Comparison of ENCODE assay signal across 1 cellular context in genomic region chr6:37499433-37500293, GRCh38.
TF ChIP-seq lines count a peak whose summit lies in the region.

Gene CCDC167 (minus strand): TSS chr6:37499893. CDS start chr6:37499863, 30 bp downstream.

TF ChIP-seq in HEK293, 187 proteins besides CTCF, POLR2A, EP300 and RAD21 (continued from another document):
- TF ChIP-seq YY2 (tag by site-specific recombination; IDR thresholded peaks at IDR 0.05) (peak; percentile 86), ZBTB17 (tag by site-specific recombination; IDR thresholded peaks at IDR 0.05) (peak; percentile 90), BCL11A (tag by site-specific recombination; IDR thresholded peaks at IDR 0.05; ENCODE audit: low read depth) (no peak), ZNF184 (tag by site-specific recombination; IDR thresholded peaks at IDR 0.05) (no peak), ZNF366 (tag by site-specific recombination; conservative IDR thresholded peaks at IDR 0.05) (peak; percentile 84), ZFP3 (tag by site-specific recombination; IDR thresholded peaks at IDR 0.05; ENCODE audit: low read depth) (no peak), GLI4 (tag by site-specific recombination; IDR thresholded peaks at IDR 0.05) (peak; percentile 99), ZNF623 (tag by site-specific recombination; IDR thresholded peaks at IDR 0.05) (no peak), GFI1B (tag by site-specific recombination; IDR thresholded peaks at IDR 0.05) (no peak), MYNN (tag by site-specific recombination; IDR thresholded peaks at IDR 0.05; ENCODE audit: borderline replicate concordance) (no peak), ZNF624 (tag by site-specific recombination; IDR thresholded peaks at IDR 0.05) (no peak), ZNF561 (tag by site-specific recombination; IDR thresholded peaks at IDR 0.05; ENCODE audit: borderline replicate concordance) (0 out of 2 replicates have a peak, but pooled peaks have one; percentile 52), ZNF501 (tag by site-specific recombination; IDR thresholded peaks at IDR 0.05) (no peak), RBAK (tag by site-specific recombination; IDR thresholded peaks at IDR 0.05) (no peak), ZNF76 (tag by site-specific recombination; IDR thresholded peaks at IDR 0.05; ENCODE audit: borderline replicate concordance, low read depth) (peak; percentile 70; the same call in 1 of the 2 replicates), ZNF335 (tag by site-specific recombination; conservative IDR thresholded peaks at IDR 0.05) (peak; percentile 90), ZSCAN23 (tag by site-specific recombination; IDR thresholded peaks at IDR 0.05) (0 out of 2 replicates have a peak, but pooled peaks have one; percentile 18), SP3 (tag by site-specific recombination; IDR thresholded peaks at IDR 0.05) (peak; percentile 93), ZSCAN30 (tag by site-specific recombination; IDR thresholded peaks at IDR 0.05) (peak; percentile 36; the same call in 1 of the 2 replicates), ZNF776 (tag by site-specific recombination; IDR thresholded peaks at IDR 0.05; ENCODE audit: borderline replicate concordance) (no peak), ZNF677 (tag by site-specific recombination; IDR thresholded peaks at IDR 0.05) (no peak), ZNF132 (tag by site-specific recombination; IDR thresholded peaks at IDR 0.05; ENCODE audit: borderline replicate concordance) (no peak), ZNF658 (tag by site-specific recombination; IDR thresholded peaks at IDR 0.05) (no peak), ZNF843 (tag by site-specific recombination; IDR thresholded peaks at IDR 0.05) (no peak), PRDM10 (tag by site-specific recombination; IDR thresholded peaks at IDR 0.05) (peak; percentile 98), ZNF155 (tag by site-specific recombination; IDR thresholded peaks at IDR 0.05) (no peak), ZNF146 (tag by site-specific recombination; IDR thresholded peaks at IDR 0.05) (no peak; the same call in 1 of the 2 replicates), ZNF148 (tag by site-specific recombination; IDR thresholded peaks at IDR 0.05; ENCODE audit: borderline replicate concordance) (no peak)
- TF ChIP-seq, protein P1, sequence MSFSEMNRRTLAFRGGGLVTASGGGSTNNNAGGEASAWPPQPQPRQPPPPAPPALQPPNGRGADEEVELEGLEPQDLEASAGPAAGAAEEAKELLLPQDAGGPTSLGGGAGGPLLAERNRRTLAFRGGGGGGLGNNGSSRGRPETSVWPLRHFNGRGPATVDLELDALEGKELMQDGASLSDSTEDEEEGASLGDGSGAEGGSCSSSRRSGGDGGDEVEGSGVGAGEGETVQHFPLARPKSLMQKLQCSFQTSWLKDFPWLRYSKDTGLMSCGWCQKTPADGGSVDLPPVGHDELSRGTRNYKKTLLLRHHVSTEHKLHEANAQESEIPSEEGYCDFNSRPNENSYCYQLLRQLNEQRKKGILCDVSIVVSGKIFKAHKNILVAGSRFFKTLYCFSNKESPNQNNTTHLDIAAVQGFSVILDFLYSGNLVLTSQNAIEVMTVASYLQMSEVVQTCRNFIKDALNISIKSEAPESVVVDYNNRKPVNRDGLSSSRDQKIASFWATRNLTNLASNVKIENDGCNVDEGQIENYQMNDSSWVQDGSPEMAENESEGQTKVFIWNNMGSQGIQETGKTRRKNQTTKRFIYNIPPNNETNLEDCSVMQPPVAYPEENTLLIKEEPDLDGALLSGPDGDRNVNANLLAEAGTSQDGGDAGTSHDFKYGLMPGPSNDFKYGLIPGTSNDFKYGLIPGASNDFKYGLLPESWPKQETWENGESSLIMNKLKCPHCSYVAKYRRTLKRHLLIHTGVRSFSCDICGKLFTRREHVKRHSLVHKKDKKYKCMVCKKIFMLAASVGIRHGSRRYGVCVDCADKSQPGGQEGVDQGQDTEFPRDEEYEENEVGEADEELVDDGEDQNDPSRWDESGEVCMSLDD (tag by site-specific recombination; IDR thresholded peaks at IDR 0.05) = peak; percentile 88
- TF ChIP-seq, protein P2, sequence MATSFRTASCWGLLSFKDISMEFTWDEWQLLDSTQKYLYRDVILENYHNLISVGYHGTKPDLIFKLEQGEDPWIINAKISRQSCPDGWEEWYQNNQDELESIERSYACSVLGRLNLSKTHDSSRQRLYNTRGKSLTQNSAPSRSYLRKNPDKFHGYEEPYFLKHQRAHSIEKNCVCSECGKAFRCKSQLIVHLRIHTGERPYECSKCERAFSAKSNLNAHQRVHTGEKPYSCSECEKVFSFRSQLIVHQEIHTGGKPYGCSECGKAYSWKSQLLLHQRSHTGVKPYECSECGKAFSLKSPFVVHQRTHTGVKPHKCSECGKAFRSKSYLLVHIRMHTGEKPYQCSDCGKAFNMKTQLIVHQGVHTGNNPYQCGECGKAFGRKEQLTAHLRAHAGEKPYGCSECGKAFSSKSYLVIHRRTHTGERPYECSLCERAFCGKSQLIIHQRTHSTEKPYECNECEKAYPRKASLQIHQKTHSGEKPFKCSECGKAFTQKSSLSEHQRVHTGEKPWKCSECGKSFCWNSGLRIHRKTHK (tag by site-specific recombination; IDR thresholded peaks at IDR 0.05) = no peak
TF ChIP-seq in HEK293: peak in this region for 54.
